ENCODE assay signal across 8 cellular contexts in genomic region chr7:33109758-33110238, GRCh38. TPM values are rescaled to one million over a fixed set of nuclear protein-coding genes. Genes with fewer than 3 reads are reported as not detected.
DNase-seq lines count a peak whose midpoint lies in the region; ATAC-seq and TF ChIP-seq lines count a peak whose summit lies in the region.

No MANE protein-coding gene starts in this region.

- peak overlapping the region; percentile 47 for H3K27ac Mint-ChIP-seq in T-helper 17 cell

- ATAC-seq in T-helper 17 cell (no peak), HG03108 (IDR thresholded peaks at IDR 0.05; ENCODE audit: unreplicated experiment) (no peak), esophagus mucosa (no peak)

- H3K4me3 ChIP-seq in AG04450 (ENCODE audit: low read depth, low read length) (peak overlapping the region; percentile 63), HAP-1 (peak overlapping the region; percentile 36), fibroblast of villous mesenchyme (ENCODE audit: low read depth, low read length) (peak overlapping the region; percentile 63), rectal smooth muscle tissue (ENCODE audit: low read length) (peak overlapping the region; percentile 61)

- H3K36me3 Mint-ChIP-seq in T-helper 17 cell (ENCODE audit: low read depth) = peaks cover 3% of the 10 kb centered on the region

- H3K27ac ChIP-seq in AG04450 (ENCODE audit: low read depth, low read length) (no peak overlapping the region), rectal smooth muscle tissue (ENCODE audit: low read depth, low read length) (no peak overlapping the region)

- no peak overlapping the region for H3K9ac ChIP-seq in rectal smooth muscle tissue (ENCODE audit: low read length)

- H3K9me3 ChIP-seq in AG04450 (ENCODE audit: control insufficient read depth, insufficient read depth, low read length) (no peaks in the 10 kb centered on the region), HAP-1 (no peaks in the 10 kb centered on the region), T-helper 17 cell (ENCODE audit: control insufficient read depth, low read length, poor library complexity, severe bottlenecking) (no peaks in the 10 kb centered on the region)

- peaks cover 33% of the 10 kb centered on the region for H3K27me3 Mint-ChIP-seq in T-helper 17 cell

- POLR2A ChIA-PET in AG04450 (lab: Yijun Ruan, JAX) = interaction anchor here (1.0 kb wide), 1 partner anchor 47 kb away, joined by 4 read pairs; the partner anchor contains the start of gene NT5C3A

- H3K36me3 ChIP-seq in HAP-1 (replicated peaks) = peaks cover 3% of the 10 kb centered on the region; the same call in 1 of the 2 replicates
- H3K36me3 ChIP-seq in rectal smooth muscle tissue (ENCODE audit: control insufficient read depth, insufficient read depth, low read length) = no peaks in the 10 kb centered on the region

- H3K27me3 ChIP-seq in AG04450 (ENCODE audit: control insufficient read depth, insufficient read depth, low read length) (peaks cover 6% of the 10 kb centered on the region), HAP-1 (ENCODE audit: low read depth) (peaks cover 5% of the 10 kb centered on the region; the same call in 1 of the 2 replicates), rectal smooth muscle tissue (ENCODE audit: control insufficient read depth, insufficient read depth, low read length) (peaks cover 2% of the 10 kb centered on the region)

- no peak for DNase-seq in AG04450 (ENCODE audit: low read depth, low spot score)
- DNase-seq in HAP-1 (ENCODE audit: low spot score in 2 of 2) = no peak
- DNase-seq in T-helper 17 cell = no peak
- DNase-seq in fibroblast of villous mesenchyme (ENCODE audit: low read depth) = no peak
- no peak for DNase-seq in NCI-H1048 (lab: John Stamatoyannopoulos, UW)

- peaks cover 22% of the 10 kb centered on the region for H3K4me1 Mint-ChIP-seq in T-helper 17 cell

- H3K4me1 ChIP-seq in HAP-1 (peaks cover 10% of the 10 kb centered on the region), rectal smooth muscle tissue (ENCODE audit: control insufficient read depth, insufficient read depth, low read length) (peaks cover 12% of the 10 kb centered on the region)

- in situ Hi-C loops in HAP-1 (cut with MboI; ENCODE audit: low sequenced_read_pairs) = no loop called here

- peak overlapping the region; percentile 55 for H3K4me3 Mint-ChIP-seq in T-helper 17 cell

- TF ChIP-seq CTCF in AG04450 (IDR thresholded peaks at IDR 0.05; ENCODE audit: low read depth, low read length) (no peak), fibroblast of villous mesenchyme (IDR thresholded peaks at IDR 0.05; ENCODE audit: insufficient read depth, low read depth, low read length) (no peak)

- CTCF ChIA-PET in AG04450 (lab: Charles Lee) = interaction anchor here (0.6 to 5.7 kb wide), 20 partner anchors 11 to 896 kb away, joined by 3 to 104 read pairs (median 5); partner anchors contain the start of genes BBS9, FKBP9 and NT5C3A

RNA-seq across cellular contexts. Expression of gene RP9, which starts 0.6 kb away (rescaled TPM):
- 18.2 and 23.9 TPM in 2 replicates for polyA plus RNA-seq in AG04450 (2011; rRNA removed)
- polyA minus RNA-seq in AG04450 (2011; rRNA and poly(A)+ RNA removed) = 9.1 and 9.7 TPM in 2 replicates
- total RNA-seq in T-helper 17 cell (10 to 100 TPM; 16.0 to 16.8 TPM), fibroblast of villous mesenchyme (8.2 and 10.3 TPM in 2 replicates), esophagus mucosa (4.8 TPM)

RNA-seq across cellular contexts. Expression of gene BBS9, which starts 19.6 kb away (rescaled TPM):
- 13.5 and 15.6 TPM in 2 replicates for polyA plus RNA-seq in AG04450 (2011; rRNA removed)
- polyA minus RNA-seq in AG04450 (2011; rRNA and poly(A)+ RNA removed) = 26.9 and 28.0 TPM in 2 replicates
- 10 to 100 TPM; 23.4 to 25.3 TPM for total RNA-seq in T-helper 17 cell
- total RNA-seq in fibroblast of villous mesenchyme = 20.7 and 22.9 TPM in 2 replicates
- total RNA-seq in esophagus mucosa = 8.8 TPM

RNA-seq across cellular contexts. Expression of gene NT5C3A, which starts 47.2 kb away (rescaled TPM):
- 13.0 and 20.3 TPM in 2 replicates for polyA plus RNA-seq in AG04450 (2011; rRNA removed)
- polyA minus RNA-seq in AG04450 (2011; rRNA and poly(A)+ RNA removed) = 2.1 and 6.3 TPM in 2 replicates
- total RNA-seq in T-helper 17 cell (10 to 100 TPM; 36.5 to 82.2 TPM), fibroblast of villous mesenchyme (18.4 and 23.3 TPM in 2 replicates), esophagus mucosa (13.7 TPM)
